In genomic region chr9:127937383-127938297, GRCh38 we compare ENCODE assay signal across 8 cellular contexts. TPM values are rescaled to one million over a fixed set of nuclear protein-coding genes. Genes with fewer than 3 reads are reported as not detected.
DNase-seq lines count a peak whose midpoint lies in the region; ATAC-seq and TF ChIP-seq lines count a peak whose summit lies in the region.

A gene with protein sequence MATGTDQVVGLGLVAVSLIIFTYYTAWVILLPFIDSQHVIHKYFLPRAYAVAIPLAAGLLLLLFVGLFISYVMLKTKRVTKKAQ (minus strand): TSS chr9:127937854. CDS start chr9:127937820, 34 bp downstream.

- peak within 1 kb of the TSS; percentile 70 for H3K4me3 ChIP-seq in colonic mucosa

- H3K27me3 ChIP-seq in colonic mucosa (no peaks in the 10 kb centered on the region), layer of hippocampus (ENCODE audit: control insufficient read depth, insufficient read depth, low read length) (no peaks in the 10 kb centered on the region)

- DNase-seq in AG08396 (ENCODE audit: low spot score), result peak; percentile 92
- DNase-seq in NCI-H510A (lab: John Stamatoyannopoulos, UW), result peak; percentile 80
- peak; percentile 79 to 84 for DNase-seq in activated CD4-positive, alpha-beta T cell treated with anti-CD3 and anti-CD28 coated beads for 4 hours
- DNase-seq in colonic mucosa, result peak; percentile 84
- peak; percentile 51 to 70 for DNase-seq in stimulated activated CD4-positive, alpha-beta T cell treated with anti-CD3 and anti-CD28 coated beads, Interleukin-1b, Interleukin-23, amount 100 ng/mL, for 1 hour (ENCODE audit: low read depth in 2 of 2)

- H3K4me1 ChIP-seq in colonic mucosa, result peaks cover 5% of the 10 kb centered on the region

- ATAC-seq in GM18907 (IDR thresholded peaks at IDR 0.05; ENCODE audit: unreplicated experiment) (peak; percentile 89), HG03139 (IDR thresholded peaks at IDR 0.05; ENCODE audit: unreplicated experiment) (peak; percentile 85)

- intact Hi-C loops in colonic mucosa (cut with DNase I), result no loop called here

- H3K9ac ChIP-seq in colonic mucosa (ENCODE audit: low read depth in 2 of 2, low read length in 2 of 2), result peak within 1 kb of the TSS; percentile 82 to 88

- TF ChIP-seq CTCF in colonic mucosa (IDR thresholded peaks at IDR 0.05), result no peak

- H3K9me3 ChIP-seq in colonic mucosa, result no peaks in the 10 kb centered on the region

- H3K27ac ChIP-seq in colonic mucosa (peak within 1 kb of the TSS; percentile 50), layer of hippocampus (ENCODE audit: low read depth, low read length) (peak within 1 kb of the TSS; percentile 68)

- H3K36me3 ChIP-seq in colonic mucosa, result peaks cover 7% of the 10 kb centered on the region

RNA-seq across cellular contexts. Expression of the gene that starts here (rescaled TPM):
- 10 to 100 TPM; 25.7 to 38.9 TPM for total RNA-seq in colonic mucosa

Comparison
In these comparisons a context has a peak if more than half of its experiments do, and no peak if none do; other contexts are left out.
1. Peak in every context shown above with its lines: DNase-seq, ATAC-seq, H3K4me3 ChIP-seq and H3K27ac ChIP-seq.